In the genomic region with DNA sequence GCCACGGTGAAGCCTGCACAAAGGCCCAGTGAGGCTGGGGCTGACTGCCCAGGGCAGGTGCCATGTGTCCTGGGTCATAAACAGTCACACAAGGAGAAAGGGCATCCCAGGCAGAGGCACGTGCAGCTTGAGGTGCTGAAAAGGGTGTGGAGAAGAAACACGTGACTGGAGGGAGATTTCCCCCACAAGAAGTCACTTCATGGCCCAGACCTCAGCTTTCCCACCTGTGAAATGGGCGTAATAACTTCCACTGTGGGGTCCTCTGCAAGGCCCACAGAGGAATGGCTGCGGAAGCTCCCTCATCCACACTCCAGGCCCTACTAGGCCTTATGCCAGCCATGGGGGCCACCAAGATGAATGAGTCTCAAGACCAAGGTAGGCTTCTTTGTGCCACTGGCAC, we compare ENCODE assay signal across 11 cellular contexts. TPM values are rescaled to one million over a fixed set of nuclear protein-coding genes. Genes with fewer than 3 reads are reported as not detected.
"Had no signal": no experiment of that assay in that cellular context is flagged by ENCODE, and none has a peak within 500 bp of the region (broad histone marks: within the 10 kb centered on the region; RNA-seq: fewer than 3 reads in every experiment).

No MANE protein-coding gene starts in this region.

- DNase-seq: HFFc6, IMR-90, Karpas-422, KBM-7 had no signal

- FAIRE-seq: H54 had no signal

- H3K27ac ChIP-seq: HL-60, KMS-11 had no signal

- H3K4me2 ChIP-seq: GM23338, KMS-11 had no signal

- H3K9me3 ChIP-seq: HAP-1 had no signal

- H2AFZ ChIP-seq: GM23338 had no signal

- H3K4me3 ChIP-seq: GM23338, HAP-1 had no signal

- ATAC-seq: GM23338, HCT116 had no signal

- H3K36me3 ChIP-seq: HAP-1 had no signal

- H3K9ac ChIP-seq: KMS-11 had no signal

- H3K4me1 ChIP-seq: HAP-1 had no signal

RNA-seq across cellular contexts. Expression of gene CPLX2, which starts 20.1 kb away (rescaled TPM):
- total RNA-seq: HFFc6, HT1080, IMR-90 had no signal
- polyA plus RNA-seq: IMR-90 had no signal
